1 cellular context compared by ENCODE assay signal in genomic region chr7:128869944-128870285, GRCh38.
TF ChIP-seq lines count a peak whose summit lies in the region.

No MANE protein-coding gene starts in this region.

TF ChIP-seq in GM12878, 131 proteins besides CTCF, POLR2A, EP300 and RAD21:
- TF ChIP-seq BHLHE40 (IDR thresholded peaks at IDR 0.05; ENCODE audit: borderline replicate concordance in 1 of 2, low read depth in 2 of 2, low read length in 1 of 2): no peak
- no peak for TF ChIP-seq EZH2 (IDR thresholded peaks at IDR 0.05; ENCODE audit: borderline replicate concordance, control insufficient read depth, low read depth, low read length)
- TF ChIP-seq, protein P1, sequence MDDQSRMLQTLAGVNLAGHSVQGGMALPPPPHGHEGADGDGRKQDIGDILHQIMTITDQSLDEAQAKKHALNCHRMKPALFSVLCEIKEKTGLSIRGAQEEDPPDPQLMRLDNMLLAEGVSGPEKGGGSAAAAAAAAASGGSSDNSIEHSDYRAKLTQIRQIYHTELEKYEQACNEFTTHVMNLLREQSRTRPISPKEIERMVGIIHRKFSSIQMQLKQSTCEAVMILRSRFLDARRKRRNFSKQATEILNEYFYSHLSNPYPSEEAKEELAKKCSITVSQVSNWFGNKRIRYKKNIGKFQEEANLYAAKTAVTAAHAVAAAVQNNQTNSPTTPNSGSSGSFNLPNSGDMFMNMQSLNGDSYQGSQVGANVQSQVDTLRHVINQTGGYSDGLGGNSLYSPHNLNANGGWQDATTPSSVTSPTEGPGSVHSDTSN (IDR thresholded peaks at IDR 0.05; ENCODE audit: insufficient replicate concordance, low read depth, low read length): no peak
- TF ChIP-seq MLLT1 (IDR thresholded peaks at IDR 0.05): no peak
- no peak for TF ChIP-seq YBX1 (IDR thresholded peaks at IDR 0.05)
- TF ChIP-seq BCL11A (IDR thresholded peaks at IDR 0.05; ENCODE audit: low read depth, low read length): no peak
- TF ChIP-seq DPF2 (IDR thresholded peaks at IDR 0.05): no peak
- 0 out of 2 replicates have a peak, but pooled peaks have one; percentile 2 for TF ChIP-seq NR2F1 (conservative IDR thresholded peaks at IDR 0.05)
